In genomic region chr1:15096293-15096692, GRCh38 we compare ENCODE assay signal across 27 cellular contexts. TPM values are rescaled to one million over a fixed set of nuclear protein-coding genes. Genes with fewer than 3 reads are reported as not detected.
"Had no signal": no experiment of that assay in that cellular context is flagged by ENCODE, and none has a peak within 500 bp of the region (broad histone marks: within the 10 kb centered on the region; RNA-seq: fewer than 3 reads in every experiment).

No MANE protein-coding gene starts in this region.

- H3K9me3 ChIP-seq: adrenal gland, body of pancreas, colonic mucosa, esophagus squamous epithelium, gastroesophageal sphincter had no signal

- H3K27ac ChIP-seq: adrenal gland, body of pancreas, colonic mucosa, epithelial cell of prostate, esophagus squamous epithelium, gastroesophageal sphincter, WERI-Rb-1 had no signal

- H3K36me3 Mint-ChIP-seq: activated naive CD4-positive, alpha-beta T cell treated with anti-CD3 and anti-CD28 coated beads, Interleukin-2, amount 50 U/mL, for 24 hours; activated naive CD8-positive, alpha-beta T cell treated with anti-CD3 and anti-CD28 coated beads for 36 hours had no signal

- H3K4me3 ChIP-seq: adrenal gland, body of pancreas, colonic mucosa, esophagus squamous epithelium, gastroesophageal sphincter had no signal

- H3K27ac Mint-ChIP-seq: activated B cell treated with CpG ODN at 0.5 μM for 24 hours; activated CD8-positive, alpha-beta T cell treated with anti-CD3 and anti-CD28 coated beads for 36 hours; activated naive CD4-positive, alpha-beta T cell treated with anti-CD3 and anti-CD28 coated beads for 36 hours; activated naive CD4-positive, alpha-beta T cell treated with anti-CD3 and anti-CD28 coated beads, Interleukin-2, amount 50 U/mL, for 24 hours; activated naive CD8-positive, alpha-beta T cell treated with anti-CD3 and anti-CD28 coated beads for 36 hours; activated naive CD8-positive, alpha-beta T cell treated with anti-CD3 and anti-CD28 coated beads, Interleukin-2, amount 50 U/mL, for 24 hours; activated T-helper 17 cell treated with anti-CD3 and anti-CD28 coated beads, Interleukin-2, amount 50 U/mL, for 72 hours; T-helper 17 cell; T-helper 2 cell treated with Interferon-gamma antibody and Interleukin-4, amounts not matched to agents 5 μg/mL and 100 μg/mL, for 36 hours had no signal

- H3K36me3 ChIP-seq: adrenal gland, colonic mucosa, esophagus squamous epithelium, gastroesophageal sphincter, WERI-Rb-1 had no signal

- H3K4me1 ChIP-seq: adrenal gland, colonic mucosa, gastroesophageal sphincter had no signal

- H3K9me3 Mint-ChIP-seq: activated B cell treated with CpG ODN at 0.5 μM for 24 hours; activated CD8-positive, alpha-beta T cell treated with anti-CD3 and anti-CD28 coated beads for 36 hours; activated naive CD4-positive, alpha-beta T cell treated with anti-CD3 and anti-CD28 coated beads for 36 hours; activated naive CD4-positive, alpha-beta T cell treated with anti-CD3 and anti-CD28 coated beads, Interleukin-2, amount 50 U/mL, for 24 hours; activated naive CD8-positive, alpha-beta T cell treated with anti-CD3 and anti-CD28 coated beads for 36 hours; activated naive CD8-positive, alpha-beta T cell treated with anti-CD3 and anti-CD28 coated beads, Interleukin-2, amount 50 U/mL, for 24 hours; activated T-cell treated with anti-CD3 and anti-CD28 coated beads, Interleukin-2, amount 50 U/mL, for 4 hours; activated T-helper 17 cell treated with anti-CD3 and anti-CD28 coated beads, Interleukin-2, amount 50 U/mL, for 72 hours; T-helper 2 cell treated with Interferon-gamma antibody and Interleukin-4, amounts not matched to agents 5 μg/mL and 100 μg/mL, for 36 hours had no signal

- DNase-seq: activated B cell treated with CpG ODN at 0.5 μM for 24 hours; activated CD4-positive, alpha-beta T cell treated with anti-CD3 and anti-CD28 coated beads for 48 hours; activated CD4-positive, alpha-beta T cell treated with anti-CD3 and anti-CD28 coated beads, Interleukin-2, amount 50 U/mL, for 1 hour; activated CD4-positive, alpha-beta T cell treated with anti-CD3 and anti-CD28 coated beads, Interleukin-2, amount 50 U/mL, for 48 hours; activated CD8-positive, alpha-beta memory T cell treated with anti-CD3 and anti-CD28 coated beads for 24 hours; activated CD8-positive, alpha-beta T cell treated with anti-CD3 and anti-CD28 coated beads for 36 hours; activated effector memory CD4-positive, alpha-beta T cell treated with anti-CD3 and anti-CD28 coated beads, Interleukin-2, amount 50 U/mL, for 16 hours; activated naive CD4-positive, alpha-beta T cell treated with anti-CD3 and anti-CD28 coated beads for 36 hours; activated naive CD8-positive, alpha-beta T cell treated with anti-CD3 and anti-CD28 coated beads for 36 hours; activated naive CD8-positive, alpha-beta T cell treated with anti-CD3 and anti-CD28 coated beads, Interleukin-2, amount 50 U/mL, for 24 hours; activated T-cell treated with anti-CD3 and anti-CD28 coated beads, Interleukin-2, amount 50 U/mL, for 4 hours; adrenal gland; amygdala; body of pancreas; colonic mucosa; effector CD8-positive, alpha-beta T cell; esophagus squamous epithelium; foreskin melanocyte; T-helper 1 cell; T-helper 17 cell; T1000; WERI-Rb-1 had no signal

- H3K4me3 Mint-ChIP-seq: activated B cell treated with CpG ODN at 0.5 μM for 24 hours; activated CD8-positive, alpha-beta T cell treated with anti-CD3 and anti-CD28 coated beads for 36 hours; activated naive CD4-positive, alpha-beta T cell treated with anti-CD3 and anti-CD28 coated beads for 36 hours; activated naive CD4-positive, alpha-beta T cell treated with anti-CD3 and anti-CD28 coated beads, Interleukin-2, amount 50 U/mL, for 24 hours; activated naive CD8-positive, alpha-beta T cell treated with anti-CD3 and anti-CD28 coated beads for 36 hours; activated naive CD8-positive, alpha-beta T cell treated with anti-CD3 and anti-CD28 coated beads, Interleukin-2, amount 50 U/mL, for 24 hours; activated T-cell treated with anti-CD3 and anti-CD28 coated beads, Interleukin-2, amount 50 U/mL, for 4 hours; activated T-helper 17 cell treated with anti-CD3 and anti-CD28 coated beads, Interleukin-2, amount 50 U/mL, for 72 hours; T-helper 17 cell; T-helper 2 cell treated with Interferon-gamma antibody and Interleukin-4, amounts not matched to agents 5 μg/mL and 100 μg/mL, for 36 hours had no signal

- H3K27me3 ChIP-seq: body of pancreas, colonic mucosa had no signal

RNA-seq across cellular contexts. Expression of gene TMEM51, which starts 57.3 kb away (rescaled TPM):
- total RNA-seq: activated B cell treated with CpG ODN at 0.5 μM for 24 hours; activated CD8-positive, alpha-beta T cell treated with anti-CD3 and anti-CD28 coated beads for 36 hours; activated naive CD8-positive, alpha-beta T cell treated with anti-CD3 and anti-CD28 coated beads for 36 hours; activated T-helper 17 cell treated with anti-CD3 and anti-CD28 coated beads, Interleukin-2, amount 50 U/mL, for 72 hours; T-helper 17 cell had no signal
